In the genomic region with DNA sequence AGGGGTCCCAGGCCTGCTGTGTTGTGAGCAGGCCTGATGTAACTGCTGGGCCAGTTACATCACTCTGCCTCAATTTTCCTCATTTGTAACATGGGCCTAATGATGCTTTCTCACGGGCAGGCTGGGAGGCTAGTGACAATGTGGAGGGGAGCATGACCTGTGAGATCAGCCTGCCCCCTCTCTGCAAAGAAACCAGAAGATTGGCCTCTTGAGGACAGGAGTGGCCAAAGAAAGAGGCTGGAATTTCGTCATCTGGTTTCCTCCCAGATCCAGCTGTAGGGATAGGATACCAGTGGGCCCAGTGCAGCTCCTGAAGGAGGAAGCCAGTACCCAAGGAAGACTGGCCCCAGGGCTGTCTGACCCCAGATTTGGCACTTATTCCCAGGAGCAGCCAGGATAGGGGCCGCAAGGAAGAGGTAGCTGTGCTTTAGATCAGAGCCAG, we compare ENCODE assay signal across 1 cellular context.
TF ChIP-seq lines count a peak whose summit lies in the region.

No MANE protein-coding gene starts in this region.

TF ChIP-seq in A549, 52 proteins besides CTCF, POLR2A, EP300 and RAD21 (continued from another document):
- TF ChIP-seq, protein P1, sequence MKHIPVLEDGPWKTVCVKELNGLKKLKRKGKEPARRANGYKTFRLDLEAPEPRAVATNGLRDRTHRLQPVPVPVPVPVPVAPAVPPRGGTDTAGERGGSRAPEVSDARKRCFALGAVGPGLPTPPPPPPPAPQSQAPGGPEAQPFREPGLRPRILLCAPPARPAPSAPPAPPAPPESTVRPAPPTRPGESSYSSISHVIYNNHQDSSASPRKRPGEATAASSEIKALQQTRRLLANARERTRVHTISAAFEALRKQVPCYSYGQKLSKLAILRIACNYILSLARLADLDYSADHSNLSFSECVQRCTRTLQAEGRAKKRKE (CRISPR knock-in tag; IDR thresholded peaks at IDR 0.05; ENCODE audit: low read depth): peak; percentile 54; the same call in 1 of the 2 replicates
- peak; percentile 62; the same call in 1 of the 2 replicates for TF ChIP-seq EHF (CRISPR knock-in tag; IDR thresholded peaks at IDR 0.05)
- TF ChIP-seq, protein P2, sequence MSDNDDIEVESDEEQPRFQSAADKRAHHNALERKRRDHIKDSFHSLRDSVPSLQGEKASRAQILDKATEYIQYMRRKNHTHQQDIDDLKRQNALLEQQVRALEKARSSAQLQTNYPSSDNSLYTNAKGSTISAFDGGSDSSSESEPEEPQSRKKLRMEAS (IDR thresholded peaks at IDR 0.05): peak; percentile 57
- TF ChIP-seq GATA3 (IDR thresholded peaks at IDR 0.05; ENCODE audit: borderline replicate concordance): peak; percentile 37; the same call in 1 of the 2 replicates
- TF ChIP-seq KDM5A (IDR thresholded peaks at IDR 0.05): no peak
- TF ChIP-seq CHD2 (IDR thresholded peaks at IDR 0.05; ENCODE audit: low read length, partially characterized antibody): peak; percentile 20
- TF ChIP-seq CBX2 (IDR thresholded peaks at IDR 0.05; ENCODE audit: borderline replicate concordance, low read depth): no peak
